ENCODE assay signal across 20 cellular contexts in genomic region chr3:173976281-173976680, GRCh38.
DNase-seq lines count a peak whose midpoint lies in the region; ATAC-seq and TF ChIP-seq lines count a peak whose summit lies in the region.
"Had no signal": no experiment of that assay in that cellular context is flagged by ENCODE, and none has a peak within 500 bp of the region (broad histone marks: within the 10 kb centered on the region; RNA-seq: fewer than 3 reads in every experiment).

No MANE protein-coding gene starts in this region.

- BruUV-seq in A673 (replicated peaks; lab: Mats Ljungman, UMichigan): no TSS peak

- H3K36me3 Mint-ChIP-seq in HFFc6 (ENCODE audit: low read depth): no peaks in the 10 kb centered on the region; the same call in 1 of the 2 replicates
- H3K36me3 Mint-ChIP-seq: CD14-positive monocyte, IgD-negative memory B cell had no signal

- H3K9ac ChIP-seq in OCI-LY3 (ENCODE audit: low read length): no peak overlapping the region

- ATAC-seq in GM18861 (IDR thresholded peaks at IDR 0.05; ENCODE audit: unreplicated experiment) (peak; percentile 44), lower lobe of right lung (no peak), GM21423 (IDR thresholded peaks at IDR 0.05; ENCODE audit: unreplicated experiment) (no peak)

- H3K27me3 ChIP-seq in A673 (replicated peaks; ENCODE audit: insufficient read depth, low read depth, low read length, poor library complexity) (no peaks in the 10 kb centered on the region), OCI-LY3 (ENCODE audit: low read depth, low read length) (no peaks in the 10 kb centered on the region), lower lobe of right lung (ENCODE audit: low read depth) (no peaks in the 10 kb centered on the region)
- H3K27me3 ChIP-seq: SJCRH30 had no signal

- no peak overlapping the region for H3K4me3 ChIP-seq in A673 (ENCODE audit: low read depth, low read length, poor library complexity, severe bottlenecking)
- no peak overlapping the region for H3K4me3 ChIP-seq in OCI-LY3 (ENCODE audit: low read length)
- H3K4me3 ChIP-seq in lower lobe of right lung: no peak overlapping the region
- H3K4me3 ChIP-seq: SJCRH30 had no signal

- TF ChIP-seq CTCF in A673 (conservative IDR thresholded peaks at IDR 0.05; ENCODE audit: low read depth, low read length): no peak
- TF ChIP-seq CTCF in HFFc6 (IDR thresholded peaks at IDR 0.05): no peak
- no peak for TF ChIP-seq CTCF in OCI-LY3 (IDR thresholded peaks at IDR 0.05; ENCODE audit: low read depth, low read length)
- TF ChIP-seq CTCF in lower lobe of right lung (IDR thresholded peaks at IDR 0.05): no peak

- CTCF ChIA-PET in A673 (lab: Charles Lee): no interaction called here

- no peaks in the 10 kb centered on the region; the same call in 1 of the 2 replicates for H3K27me3 Mint-ChIP-seq in HFFc6 (ENCODE audit: insufficient read depth)
- H3K27me3 Mint-ChIP-seq: IgD-negative memory B cell had no signal

- H3K36me3 ChIP-seq in A673 (ENCODE audit: insufficient read depth, low read length, poor library complexity, severe bottlenecking) (no peaks in the 10 kb centered on the region), OCI-LY3 (replicated peaks; ENCODE audit: low read depth, low read length) (peaks cover 5% of the 10 kb centered on the region), lower lobe of right lung (no peaks in the 10 kb centered on the region)
- H3K36me3 ChIP-seq: SJCRH30 had no signal

- H4K20me1 ChIP-seq in OCI-LY3 (ENCODE audit: insufficient read depth, low read length): no peaks in the 10 kb centered on the region

- H3K79me2 ChIP-seq in OCI-LY3 (ENCODE audit: low read length): no peaks in the 10 kb centered on the region

- intact Hi-C loops in A673 (cut with micrococcal nuclease; ENCODE audit: unreplicated experiment): no loop called here
- intact Hi-C loops in lower lobe of right lung (cut with DNase I): no loop called here

- H3K4me3 Mint-ChIP-seq in HFFc6: peak overlapping the region; percentile 4; the same call in 1 of the 2 replicates
- H3K4me3 Mint-ChIP-seq: CD14-positive monocyte, IgD-negative memory B cell had no signal

- H3K4me1 ChIP-seq in A673 (ENCODE audit: insufficient read depth, low read length, poor library complexity, severe bottlenecking) (no peaks in the 10 kb centered on the region), OCI-LY3 (ENCODE audit: low read length) (peaks cover 22% of the 10 kb centered on the region), lower lobe of right lung (no peaks in the 10 kb centered on the region)
- H3K4me1 ChIP-seq: SJCRH30 had no signal

- H2AFZ ChIP-seq in OCI-LY3 (ENCODE audit: low read depth, low read length): peak overlapping the region; percentile 29; the same call in 1 of the 2 replicates

- H3K4me1 Mint-ChIP-seq in HFFc6 (ENCODE audit: low read depth): peaks cover 6% of the 10 kb centered on the region
- H3K4me1 Mint-ChIP-seq: CD14-positive monocyte, IgD-negative memory B cell had no signal

- no peak overlapping the region for H3K27ac ChIP-seq in A673 (ENCODE audit: low read depth, low read length, poor library complexity, severe bottlenecking)
- peak overlapping the region; percentile 52 for H3K27ac ChIP-seq in OCI-LY3 (ENCODE audit: low read length)
- no peak overlapping the region for H3K27ac ChIP-seq in lower lobe of right lung
- H3K27ac ChIP-seq: RWPE1, SJCRH30 had no signal

- POLR2A ChIA-PET in A673 (lab: Charles Lee; ENCODE audit: low non-redundant PET): no interaction called here

- H3K4me2 ChIP-seq in OCI-LY3 (ENCODE audit: low read length): peak overlapping the region; percentile 56

- no peaks in the 10 kb centered on the region for H3K9me3 ChIP-seq in A673 (ENCODE audit: low read depth, low read length, poor library complexity, severe bottlenecking)
- H3K9me3 ChIP-seq in OCI-LY3 (ENCODE audit: insufficient read depth, low read length): no peaks in the 10 kb centered on the region
- no peaks in the 10 kb centered on the region for H3K9me3 ChIP-seq in lower lobe of right lung
- H3K9me3 ChIP-seq: SJCRH30 had no signal

- DNase-seq in A673 (ENCODE audit: low spot score) (peak; percentile 6), HFFc6 (no peak), lower lobe of right lung (no peak), middle frontal gyrus (ENCODE audit: extremely low spot score, low spot score) (no peak)
- DNase-seq in stimulated activated CD4-positive, alpha-beta T cell treated with anti-CD3 and anti-CD28 coated beads, Interleukin-2, amount 100 ng/mL, for 48 hours: no peak
- DNase-seq: 8988T, DMS79, MV-4-11, NCI-H1417 treated with DMSO at 0.1 percent for 48 hours, NCI-H2029, NCI-H2171 treated with DMSO at 0.1 percent for 48 hours, NCI-H510A, OCI-M1, SJCRH30 had no signal

- no peaks in the 10 kb centered on the region for H3K9me3 Mint-ChIP-seq in HFFc6

- H3K27ac Mint-ChIP-seq in HFFc6: no peak overlapping the region
- H3K27ac Mint-ChIP-seq: CD14-positive monocyte, IgD-negative memory B cell had no signal
